In genomic region chr19:39390759-39391592, GRCh38 we compare ENCODE assay signal across 1 cellular context.
TF ChIP-seq lines count a peak whose summit lies in the region.

Gene MED29, plus strand, starts transcription at chr19:39391378. Its CDS starts 45 bp downstream, at chr19:39391423.
Gene PAF1, minus strand, starts transcription at chr19:39391106. Its CDS starts 242 bp downstream, at chr19:39390864.

TF ChIP-seq in K562, 482 proteins besides CTCF, POLR2A, EP300 and RAD21 (continued from another document and continues in another):
- peak; percentile 89 for TF ChIP-seq E4F1 (CRISPR knock-in tag; IDR thresholded peaks at IDR 0.05; ENCODE audit: borderline replicate concordance)
- no peak for TF ChIP-seq TAF9B (IDR thresholded peaks at IDR 0.05; ENCODE audit: partially characterized antibody)
- 0 out of 2 replicates have a peak, but pooled peaks have one; percentile 7 for TF ChIP-seq TCF7L2 (IDR thresholded peaks at IDR 0.05; ENCODE audit: low read depth, low read length)
- peak; percentile 28 to 58 for TF ChIP-seq E2F6 (IDR thresholded peaks at IDR 0.05; ENCODE audit: borderline replicate concordance in 1 of 2, extremely low read depth in 1 of 2, insufficient read depth in 1 of 2, insufficient read length in 1 of 2, low read depth in 1 of 2, low read length in 1 of 2, poor library complexity in 1 of 2, severe bottlenecking in 1 of 2)
- TF ChIP-seq HIVEP1 (CRISPR knock-in tag; IDR thresholded peaks at IDR 0.05), result no peak
- TF ChIP-seq CBFA2T2 (conservative IDR thresholded peaks at IDR 0.05), result no peak
- peak; percentile 62 for TF ChIP-seq TAF1 (IDR thresholded peaks at IDR 0.05; ENCODE audit: control insufficient read depth, extremely low read depth, insufficient read depth, low read length, severe bottlenecking)
- peak; percentile 77 for TF ChIP-seq TFAP4 (CRISPR knock-in tag; IDR thresholded peaks at IDR 0.05; ENCODE audit: borderline replicate concordance)
- TF ChIP-seq MAFF (IDR thresholded peaks at IDR 0.05; ENCODE audit: low read length), result no peak
- no peak for TF ChIP-seq ZNF76 (CRISPR knock-in tag; IDR thresholded peaks at IDR 0.05; ENCODE audit: borderline replicate concordance)
- no peak for TF ChIP-seq ZNF212 (CRISPR knock-in tag; IDR thresholded peaks at IDR 0.05)
- no peak for TF ChIP-seq RBM34 (IDR thresholded peaks at IDR 0.05; ENCODE audit: borderline replicate concordance, insufficient read depth, low read length)
- no peak for TF ChIP-seq PYGO2 (tag; IDR thresholded peaks at IDR 0.05)
- no peak for TF ChIP-seq HES1 (IDR thresholded peaks at IDR 0.05; ENCODE audit: low read depth)
- TF ChIP-seq FOXA3 (CRISPR knock-in tag; conservative IDR thresholded peaks at IDR 0.05 in 1 of 2, IDR thresholded peaks at IDR 0.05 in 1 of 2), result no peak; a peak in 1 of 4 replicates
- TF ChIP-seq USF1 (CRISPR knock-in tag; IDR thresholded peaks at IDR 0.05), result no peak
- no peak for TF ChIP-seq ZNF398 (CRISPR knock-in tag; IDR thresholded peaks at IDR 0.05)
- TF ChIP-seq ZBTB7A (IDR thresholded peaks at IDR 0.05; ENCODE audit: borderline replicate concordance, control insufficient read depth, low read depth, low read length), result peak; percentile 94; the same call in 1 of the 2 replicates
- TF ChIP-seq E2F1 (CRISPR knock-in tag; IDR thresholded peaks at IDR 0.05), result no peak
- no peak for TF ChIP-seq IRF2 (CRISPR knock-in tag; IDR thresholded peaks at IDR 0.05)
- peak; percentile 52 for TF ChIP-seq FOSL1 (tag; conservative IDR thresholded peaks at IDR 0.05)
- TF ChIP-seq NONO (IDR thresholded peaks at IDR 0.05; ENCODE audit: low read depth in 2 of 2, low read length in 1 of 2), result no peak
- peak; percentile 96 for TF ChIP-seq POLR2G (IDR thresholded peaks at IDR 0.05; ENCODE audit: low read depth, low read length)
- TF ChIP-seq MEF2A (IDR thresholded peaks at IDR 0.05; ENCODE audit: control insufficient read depth, low read depth, low read length), result no peak
- TF ChIP-seq NCOA4 (IDR thresholded peaks at IDR 0.05; ENCODE audit: partially characterized antibody), result no peak
- no peak for TF ChIP-seq SRSF3 (IDR thresholded peaks at IDR 0.05; ENCODE audit: insufficient read depth, low read length)
- peak; percentile 93 for TF ChIP-seq ZEB2 (IDR thresholded peaks at IDR 0.05)
- no peak for TF ChIP-seq MLX (CRISPR knock-in tag; conservative IDR thresholded peaks at IDR 0.05)
- no peak for TF ChIP-seq POU5F1 (IDR thresholded peaks at IDR 0.05; ENCODE audit: borderline replicate concordance, low read depth, low read length, partially characterized antibody)
- no peak for TF ChIP-seq FOXJ3 (CRISPR knock-in tag; IDR thresholded peaks at IDR 0.05)
- no peak for TF ChIP-seq ZBTB34 (CRISPR knock-in tag; IDR thresholded peaks at IDR 0.05)
- TF ChIP-seq PPARD (CRISPR knock-in tag; IDR thresholded peaks at IDR 0.05), result no peak
- peak; percentile 59; the same call in 1 of the 2 replicates for TF ChIP-seq REST (CRISPR knock-in tag; IDR thresholded peaks at IDR 0.05; ENCODE audit: low read depth)
- no peak for TF ChIP-seq CREBBP (IDR thresholded peaks at IDR 0.05; ENCODE audit: low read depth, low read length)
- TF ChIP-seq ZBTB8A (IDR thresholded peaks at IDR 0.05; ENCODE audit: partially characterized antibody), result no peak
- TF ChIP-seq ESRRB (CRISPR knock-in tag; IDR thresholded peaks at IDR 0.05; ENCODE audit: borderline replicate concordance), result no peak
- no peak for TF ChIP-seq ZFP91 (CRISPR knock-in tag; IDR thresholded peaks at IDR 0.05)
- no peak; the same call in none of the 2 replicates for TF ChIP-seq NBN (IDR thresholded peaks at IDR 0.05; ENCODE audit: low read depth)
- TF ChIP-seq TCFL5 (CRISPR knock-in tag; conservative IDR thresholded peaks at IDR 0.05), result no peak
- no peak for TF ChIP-seq MCM2 (IDR thresholded peaks at IDR 0.05; ENCODE audit: low read depth)
- TF ChIP-seq RFX1 (IDR thresholded peaks at IDR 0.05), result peak; percentile 83
- peak; percentile 43; the same call in 1 of the 2 replicates for TF ChIP-seq ZBTB43 (CRISPR knock-in tag; IDR thresholded peaks at IDR 0.05)
